Comparison of ENCODE assay signal across 24 cellular contexts in genomic region chr1:178196631-178197030, GRCh38.
"Had no signal": no experiment of that assay in that cellular context is flagged by ENCODE, and none has a peak within 500 bp of the region (broad histone marks: within the 10 kb centered on the region; RNA-seq: fewer than 3 reads in every experiment).

No MANE protein-coding gene starts in this region.

- H3K27me3 Mint-ChIP-seq: activated naive CD8-positive, alpha-beta T cell treated with anti-CD3 and anti-CD28 coated beads, Interleukin-2, amount 10 ng/mL, durations not matched to agents 7 days and 5 days had no signal

- H3K36me3 ChIP-seq: stomach, suprapubic skin, tibial nerve had no signal

- H3K4me1 ChIP-seq: tibial nerve had no signal

- DNase-seq: activated CD4-positive, alpha-beta T cell treated with anti-CD3 and anti-CD28 coated beads, Interleukin-2, amount 50 U/mL, for 4 hours; activated effector memory CD4-positive, alpha-beta T cell treated with Interleukin-2 at 50 U/mL for 16 hours; activated naive CD4-positive, alpha-beta T cell treated with anti-CD3 and anti-CD28 coated beads for 36 hours; activated naive CD8-positive, alpha-beta T cell treated with anti-CD3 and anti-CD28 coated beads, Interleukin-2, amount 10 ng/mL, durations not matched to agents 7 days and 5 days; activated T-cell treated with anti-CD3 and anti-CD28 coated beads, Interleukin-2, amount 50 U/mL, for 72 hours; amygdala; dermis blood vessel endothelial cell; effector memory CD4-positive, alpha-beta T cell; hippocampal formation; naive thymus-derived CD4-positive, alpha-beta T cell; occipital lobe; posterior cingulate gyrus; small intestine; stimulated activated CD4-positive, alpha-beta T cell treated with anti-CD3 and anti-CD28 coated beads, Interleukin-2, amount 100 ng/mL, for 24 hours; stomach; T1000 had no signal

- H3K4me1 Mint-ChIP-seq: activated naive CD8-positive, alpha-beta T cell treated with anti-CD3 and anti-CD28 coated beads, Interleukin-2, amount 10 ng/mL, durations not matched to agents 7 days and 5 days; naive thymus-derived CD4-positive, alpha-beta T cell; neural crest cell; stimulated activated effector memory CD8-positive, alpha-beta T cell treated with anti-CD3 and anti-CD28 coated beads, Interleukin-12 subunit alpha, Interleukin-12 subunit beta, amount 100 ng/mL, for 72 hours had no signal

- H3K4me3 ChIP-seq: lung, stomach, suprapubic skin, tibial nerve had no signal

- ATAC-seq: activated T-cell treated with anti-CD3 and anti-CD28 coated beads, Interleukin-2, amount 50 U/mL, for 72 hours; esophagus mucosa; naive thymus-derived CD4-positive, alpha-beta T cell; sciatic nerve; stimulated activated effector memory CD8-positive, alpha-beta T cell treated with anti-CD3 and anti-CD28 coated beads, Interleukin-12 subunit alpha, Interleukin-12 subunit beta, amount 100 ng/mL, for 72 hours; WTC11 had no signal

- H3K4me3 Mint-ChIP-seq: activated naive CD4-positive, alpha-beta T cell treated with anti-CD3 and anti-CD28 coated beads for 36 hours; activated naive CD8-positive, alpha-beta T cell treated with anti-CD3 and anti-CD28 coated beads, Interleukin-2, amount 10 ng/mL, durations not matched to agents 7 days and 5 days; activated T-cell treated with anti-CD3 and anti-CD28 coated beads, Interleukin-2, amount 50 U/mL, for 72 hours; naive thymus-derived CD4-positive, alpha-beta T cell; neural crest cell; stimulated activated effector memory CD8-positive, alpha-beta T cell treated with anti-CD3 and anti-CD28 coated beads, Interleukin-12 subunit alpha, Interleukin-12 subunit beta, amount 100 ng/mL, for 72 hours; WTC11 had no signal

- H3K27ac ChIP-seq: stomach, suprapubic skin, tibial nerve had no signal

- H3K27ac Mint-ChIP-seq: activated naive CD4-positive, alpha-beta T cell treated with anti-CD3 and anti-CD28 coated beads for 36 hours; activated naive CD8-positive, alpha-beta T cell treated with anti-CD3 and anti-CD28 coated beads, Interleukin-2, amount 10 ng/mL, durations not matched to agents 7 days and 5 days; activated T-cell treated with anti-CD3 and anti-CD28 coated beads, Interleukin-2, amount 50 U/mL, for 72 hours; naive thymus-derived CD4-positive, alpha-beta T cell; stimulated activated effector memory CD8-positive, alpha-beta T cell treated with anti-CD3 and anti-CD28 coated beads, Interleukin-12 subunit alpha, Interleukin-12 subunit beta, amount 100 ng/mL, for 72 hours; WTC11 had no signal

- H3K27me3 ChIP-seq: stomach, suprapubic skin, tibial nerve had no signal
